In genomic region chr6:128569737-128570438, GRCh38 we compare ENCODE assay signal across 10 cellular contexts. TPM values are rescaled to one million over a fixed set of nuclear protein-coding genes. Genes with fewer than 3 reads are reported as not detected.
DNase-seq lines count a peak whose midpoint lies in the region; ATAC-seq and TF ChIP-seq lines count a peak whose summit lies in the region.
"Had no signal": no experiment of that assay in that cellular context is flagged by ENCODE, and none has a peak within 500 bp of the region (broad histone marks: within the 10 kb centered on the region; RNA-seq: fewer than 3 reads in every experiment).

No MANE protein-coding gene starts in this region.

- no peaks in the 10 kb centered on the region for H3K9me3 ChIP-seq in PC-3 (ENCODE audit: low read length)

- 20 to 32% methylated on average over 3 of the region's 3 CpGs for WGBS in lower leg skin, 2 donors

- no TSS peak for BruUV-seq in PC-3 (replicated peaks; lab: Mats Ljungman, UMichigan)

- CTCF ChIA-PET in PC-3 (lab: Charles Lee) = no interaction called here

- intact Hi-C loops in PC-3 (cut with micrococcal nuclease) = loop anchor here (1.0 to 5.0 kb wide), 3 partner anchors 28 to 87 kb away; no protein-coding TSS in a partner anchor
- intact Hi-C loops in lower leg skin (cut with DNase I; ENCODE audit: low total_unique reads) = no loop called here

- no peak for TF ChIP-seq POLR2A in lower leg skin (IDR thresholded peaks at IDR 0.05)
- TF ChIP-seq POLR2A in erythroblast (IDR thresholded peaks at IDR 0.05; ENCODE audit: low read length) = no peak

- ATAC-seq in PC-3 (peak; percentile 76), HG02885 (IDR thresholded peaks at IDR 0.05; ENCODE audit: poor library complexity, unreplicated experiment) (no peak), GM18861 (IDR thresholded peaks at IDR 0.05; ENCODE audit: unreplicated experiment) (no peak)

- POLR2A ChIA-PET in PC-3 (lab: Charles Lee; ENCODE audit: unreplicated experiment) = interaction anchor here (0.5 to 0.6 kb wide), 2 partner anchors 22 to 57 kb away, joined by 3 to 4 read pairs; no protein-coding TSS in a partner anchor

- peaks cover 62% of the 10 kb centered on the region for H3K4me1 ChIP-seq in PC-3 (ENCODE audit: insufficient read depth, low read length)

- no peaks in the 10 kb centered on the region for H3K27me3 ChIP-seq in PC-3 (ENCODE audit: low read length)

- no peaks in the 10 kb centered on the region for H3K36me3 ChIP-seq in PC-3 (ENCODE audit: low read depth, low read length)

- peak overlapping the region; percentile 87 for H3K4me2 ChIP-seq in PC-3 (ENCODE audit: low read length)

- TF ChIP-seq CTCF in PC-3 (conservative IDR thresholded peaks at IDR 0.05; ENCODE audit: low read depth, low read length) = no peak
- no peak for TF ChIP-seq CTCF in lower leg skin (IDR thresholded peaks at IDR 0.05)

- peaks cover 9% of the 10 kb centered on the region for H3F3A ChIP-seq in PC-3 (ENCODE audit: low read length, unreplicated experiment)

- peak overlapping the region; percentile 41 for H2AFZ ChIP-seq in PC-3 (ENCODE audit: low read length)

- peak overlapping the region; percentile 93 for H3K27ac ChIP-seq in PC-3 (ENCODE audit: low read length)

- H4K20me1 ChIP-seq in PC-3 (ENCODE audit: low read length) = no peaks in the 10 kb centered on the region

- H3K9ac ChIP-seq in PC-3 (ENCODE audit: low read length) = peak overlapping the region; percentile 67

- H3K79me2 ChIP-seq in PC-3 (ENCODE audit: low read length) = no peaks in the 10 kb centered on the region

- no peaks in the 10 kb centered on the region for H3K9me2 ChIP-seq in PC-3 (replicated peaks; ENCODE audit: low read length)

- H3K4me3 ChIP-seq in PC-3 (ENCODE audit: low read length) = peak overlapping the region; percentile 62
- no peak overlapping the region for H3K4me3 ChIP-seq in lower leg skin (ENCODE audit: low read depth, poor library complexity, severe bottlenecking)

- DNase-seq in EH (ENCODE audit: low read depth) (peak; percentile 97), PC-3 (peak; percentile 92), epidermal melanocyte (ENCODE audit: insufficient read length, low spot score) (peak; percentile 43), non-pigmented ciliary epithelial cell (ENCODE audit: low read depth) (peak; percentile 55), lower leg skin (ENCODE audit: low spot score in 2 of 2) (no peak), erythroblast (lab: John Stamatoyannopoulos, UW) (no peak)
- DNase-seq: activated CD4-positive, alpha-beta T cell treated with anti-CD3 and anti-CD28 coated beads, Interleukin-2, amount 50 U/mL, for 1 hour; GDM1 had no signal

RNA-seq across cellular contexts. Expression of gene PTPRK, which starts 49.5 kb away (rescaled TPM):
- total RNA-seq in PC-3 (2014; rRNA removed) (53.8 and 64.7 TPM in 2 replicates), lower leg skin (10 to 100 TPM; 26.7 to 47.5 (median 41.4) TPM)

Comparison
In these comparisons a context has a peak if more than half of its experiments do, and no peak if none do; other contexts are left out.
1. DNase-seq: peak in EH (single experiment), PC-3 (single experiment), epidermal melanocyte (single experiment) and non-pigmented ciliary epithelial cell (single experiment); none in lower leg skin (0 of 2) and erythroblast (0 of 2).